In genomic region chr9:2424564-2425153, GRCh38 we compare ENCODE assay signal across 1 cellular context.
TF ChIP-seq lines count a peak whose summit lies in the region.

No MANE protein-coding gene starts in this region.

TF ChIP-seq in SK-N-SH, 30 proteins besides CTCF, POLR2A, EP300 and RAD21 (continued from another document):
- no peak for TF ChIP-seq PBX3 (IDR thresholded peaks at IDR 0.05)
- no peak for TF ChIP-seq EZH2phosphoT487 (IDR thresholded peaks at IDR 0.05; ENCODE audit: borderline replicate concordance, low read depth)
